In genomic region chr4:165009493-165010227, GRCh38 we compare ENCODE assay signal across 20 cellular contexts. TPM values are rescaled to one million over a fixed set of nuclear protein-coding genes. Genes with fewer than 3 reads are reported as not detected.
DNase-seq lines count a peak whose midpoint lies in the region; ATAC-seq and TF ChIP-seq lines count a peak whose summit lies in the region.
"Had no signal": no experiment of that assay in that cellular context is flagged by ENCODE, and none has a peak within 500 bp of the region (broad histone marks: within the 10 kb centered on the region; RNA-seq: fewer than 3 reads in every experiment).

No MANE protein-coding gene starts in this region.

- H3K9me3 ChIP-seq in BE2C = no peaks in the 10 kb centered on the region
- H3K9me3 ChIP-seq: gastrocnemius medialis, Peyer's patch had no signal

- peaks cover 38% of the 10 kb centered on the region for H3K27me3 Mint-ChIP-seq in activated T-helper 2 cell treated with anti-CD3 and anti-CD28 coated beads, Interferon-gamma antibody, Interleukin-2, Interleukin-4, amounts not matched to agents 10 μg/mL and 5 μg/mL and 100 μg/mL, durations not matched to agents 14 hours and 24 hours and 36 hours (ENCODE audit: low read depth)
- H3K27me3 Mint-ChIP-seq: central memory CD8-positive, alpha-beta T cell had no signal

- peak; percentile 21 for DNase-seq in activated T-helper 2 cell treated with anti-CD3 and anti-CD28 coated beads, Interferon-gamma antibody, Interleukin-2, Interleukin-4, amounts not matched to agents 10 μg/mL and 5 μg/mL and 100 μg/mL, durations not matched to agents 14 hours and 24 hours and 36 hours (ENCODE audit: low spot score)
- DNase-seq in GF-D8 (lab: John Stamatoyannopoulos, UW) (no peak), BE2C (no peak), ACHN (no peak)
- DNase-seq: CD4-positive, CD25-positive, alpha-beta regulatory T cell; gastrocnemius medialis; GOT3; NCI-H1417 treated with DMSO at 0.1 percent for 48 hours; NCI-H524; nucleus accumbens; Peyer's patch had no signal

- H3K36me3 ChIP-seq in BE2C = no peaks in the 10 kb centered on the region
- H3K36me3 ChIP-seq: gastrocnemius medialis, Peyer's patch had no signal

- ATAC-seq in GM18519 (IDR thresholded peaks at IDR 0.05; ENCODE audit: low FRiP score, unreplicated experiment) (peak; percentile 51), GM21381 (IDR thresholded peaks at IDR 0.05; ENCODE audit: unreplicated experiment) (peak; percentile 65), HG03432 (IDR thresholded peaks at IDR 0.05; ENCODE audit: unreplicated experiment) (peak; percentile 58)
- ATAC-seq: gastrocnemius medialis had no signal

- in situ Hi-C loops in ACHN (cut with HindIII; ENCODE audit: low pct_ligation_motif_present, low pct_unique_long_range_greater_than_20kb, low sequenced_read_pairs) = no loop called here

- H3K4me1 Mint-ChIP-seq in activated T-helper 2 cell treated with anti-CD3 and anti-CD28 coated beads, Interferon-gamma antibody, Interleukin-2, Interleukin-4, amounts not matched to agents 10 μg/mL and 5 μg/mL and 100 μg/mL, durations not matched to agents 14 hours and 24 hours and 36 hours (ENCODE audit: low read depth) = peaks cover 13% of the 10 kb centered on the region
- H3K4me1 Mint-ChIP-seq: activated naive CD4-positive, alpha-beta T cell treated with anti-CD3 and anti-CD28 coated beads, Interleukin-2, amount 50 U/mL, for 24 hours; central memory CD8-positive, alpha-beta T cell; IgD-negative memory B cell; memory B cell had no signal

- H3K4me1 ChIP-seq in BE2C = no peaks in the 10 kb centered on the region
- H3K4me1 ChIP-seq: gastrocnemius medialis, Peyer's patch had no signal

- no peak overlapping the region for H3K27ac Mint-ChIP-seq in activated T-helper 2 cell treated with anti-CD3 and anti-CD28 coated beads, Interferon-gamma antibody, Interleukin-2, Interleukin-4, amounts not matched to agents 10 μg/mL and 5 μg/mL and 100 μg/mL, durations not matched to agents 14 hours and 24 hours and 36 hours
- H3K27ac Mint-ChIP-seq: activated naive CD4-positive, alpha-beta T cell treated with anti-CD3 and anti-CD28 coated beads, Interleukin-2, amount 50 U/mL, for 24 hours; CD4-positive, CD25-positive, alpha-beta regulatory T cell; IgD-negative memory B cell; memory B cell had no signal

- no peaks in the 10 kb centered on the region for H3K36me3 Mint-ChIP-seq in activated T-helper 2 cell treated with anti-CD3 and anti-CD28 coated beads, Interferon-gamma antibody, Interleukin-2, Interleukin-4, amounts not matched to agents 10 μg/mL and 5 μg/mL and 100 μg/mL, durations not matched to agents 14 hours and 24 hours and 36 hours (ENCODE audit: low read depth)
- H3K36me3 Mint-ChIP-seq: activated naive CD4-positive, alpha-beta T cell treated with anti-CD3 and anti-CD28 coated beads, Interleukin-2, amount 50 U/mL, for 24 hours; CD4-positive, CD25-positive, alpha-beta regulatory T cell; IgD-negative memory B cell; memory B cell had no signal

- TF ChIP-seq CTCF in BE2C (IDR thresholded peaks at IDR 0.05; ENCODE audit: low read depth, low read length) = no peak

- intact Hi-C loops in activated T-helper 2 cell treated with anti-CD3 and anti-CD28 coated beads, Interferon-gamma antibody, Interleukin-2, Interleukin-4, amounts not matched to agents 10 μg/mL and 5 μg/mL and 100 μg/mL, durations not matched to agents 14 hours and 24 hours and 36 hours (cut with micrococcal nuclease) = no loop called here

- no peak overlapping the region for H3K4me3 ChIP-seq in BE2C (ENCODE audit: low read depth, low read length)
- H3K4me3 ChIP-seq: gastrocnemius medialis, Peyer's patch had no signal

- H3K9me3 Mint-ChIP-seq in activated T-helper 2 cell treated with anti-CD3 and anti-CD28 coated beads, Interferon-gamma antibody, Interleukin-2, Interleukin-4, amounts not matched to agents 10 μg/mL and 5 μg/mL and 100 μg/mL, durations not matched to agents 14 hours and 24 hours and 36 hours = no peaks in the 10 kb centered on the region
- H3K9me3 Mint-ChIP-seq: activated naive CD4-positive, alpha-beta T cell treated with anti-CD3 and anti-CD28 coated beads, Interleukin-2, amount 50 U/mL, for 24 hours; central memory CD8-positive, alpha-beta T cell; memory B cell had no signal

- H3K4me3 Mint-ChIP-seq in activated T-helper 2 cell treated with anti-CD3 and anti-CD28 coated beads, Interferon-gamma antibody, Interleukin-2, Interleukin-4, amounts not matched to agents 10 μg/mL and 5 μg/mL and 100 μg/mL, durations not matched to agents 14 hours and 24 hours and 36 hours (ENCODE audit: low read depth) = no peak overlapping the region
- H3K4me3 Mint-ChIP-seq: activated naive CD4-positive, alpha-beta T cell treated with anti-CD3 and anti-CD28 coated beads, Interleukin-2, amount 50 U/mL, for 24 hours; CD4-positive, CD25-positive, alpha-beta regulatory T cell; central memory CD8-positive, alpha-beta T cell; IgD-negative memory B cell; memory B cell had no signal

- peaks cover 5% of the 10 kb centered on the region; the same call in 1 of the 2 replicates for H3K27me3 ChIP-seq in BE2C
- H3K27me3 ChIP-seq: gastrocnemius medialis, Peyer's patch had no signal

RNA-seq across cellular contexts. Expression of gene TRIM60, which starts 22.1 kb away (rescaled TPM):
- total RNA-seq in activated T-helper 2 cell treated with anti-CD3 and anti-CD28 coated beads, Interferon-gamma antibody, Interleukin-2, Interleukin-4, amounts not matched to agents 10 μg/mL and 5 μg/mL and 100 μg/mL, durations not matched to agents 14 hours and 24 hours and 36 hours = not detected in 2 replicates
- polyA plus RNA-seq in BE2C (2012; ENCODE audit: insufficient read depth, insufficient read length, low read depth) = not detected
- total RNA-seq: CD4-positive, CD25-positive, alpha-beta regulatory T cell; gastrocnemius medialis; Peyer's patch; skeletal muscle tissue; subcutaneous adipose tissue had no signal
- polyA plus RNA-seq: CD4-positive, CD25-positive, alpha-beta regulatory T cell; IgD-negative memory B cell had no signal

RNA-seq across cellular contexts. Expression of gene TRIM61, which starts 32.2 kb away (rescaled TPM):
- total RNA-seq in activated T-helper 2 cell treated with anti-CD3 and anti-CD28 coated beads, Interferon-gamma antibody, Interleukin-2, Interleukin-4, amounts not matched to agents 10 μg/mL and 5 μg/mL and 100 μg/mL, durations not matched to agents 14 hours and 24 hours and 36 hours = 2.7 and 3.2 TPM in 2 replicates
- 5.5 TPM for polyA plus RNA-seq in BE2C (2012; ENCODE audit: insufficient read depth, insufficient read length, low read depth)

RNA-seq across cellular contexts. Expression of gene TRIM75, which starts 44.0 kb away (rescaled TPM):
- not detected in 2 replicates for total RNA-seq in activated T-helper 2 cell treated with anti-CD3 and anti-CD28 coated beads, Interferon-gamma antibody, Interleukin-2, Interleukin-4, amounts not matched to agents 10 μg/mL and 5 μg/mL and 100 μg/mL, durations not matched to agents 14 hours and 24 hours and 36 hours
- polyA plus RNA-seq in BE2C (2012; ENCODE audit: insufficient read depth, insufficient read length, low read depth) = not detected
- total RNA-seq: CD4-positive, CD25-positive, alpha-beta regulatory T cell; gastrocnemius medialis; Peyer's patch; subcutaneous adipose tissue had no signal
- polyA plus RNA-seq: CD4-positive, CD25-positive, alpha-beta regulatory T cell; IgD-negative memory B cell had no signal
